1 cellular context compared by ENCODE assay signal in genomic region chr9:89999534-90000370, GRCh38.
TF ChIP-seq lines count a peak whose summit lies in the region.

No MANE protein-coding gene starts in this region.

TF ChIP-seq in GM12878, 131 proteins besides CTCF, POLR2A, EP300 and RAD21 (continued from another document):
- TF ChIP-seq FOS (IDR thresholded peaks at IDR 0.05; ENCODE audit: borderline replicate concordance, extremely low read depth, insufficient read length): no peak
- no peak for TF ChIP-seq ZZZ3 (IDR thresholded peaks at IDR 0.05; ENCODE audit: control insufficient read depth, insufficient read length, low read depth)
- TF ChIP-seq RELA (IDR thresholded peaks at IDR 0.05; ENCODE audit: borderline replicate concordance, partially characterized antibody): no peak
- TF ChIP-seq CBX5 (IDR thresholded peaks at IDR 0.05; ENCODE audit: low read depth): no peak
- peak; percentile 42; the same call in 1 of the 2 replicates for TF ChIP-seq EED (IDR thresholded peaks at IDR 0.05; ENCODE audit: low read depth)
- no peak for TF ChIP-seq HSF1 (IDR thresholded peaks at IDR 0.05; ENCODE audit: low read depth, low read length)
- TF ChIP-seq TCF7 (IDR thresholded peaks at IDR 0.05; ENCODE audit: borderline replicate concordance): no peak
- TF ChIP-seq NRF1 (conservative IDR thresholded peaks at IDR 0.05; ENCODE audit: low read depth, low read length): no peak
- TF ChIP-seq LARP7 (IDR thresholded peaks at IDR 0.05): no peak
